In the genomic region with DNA sequence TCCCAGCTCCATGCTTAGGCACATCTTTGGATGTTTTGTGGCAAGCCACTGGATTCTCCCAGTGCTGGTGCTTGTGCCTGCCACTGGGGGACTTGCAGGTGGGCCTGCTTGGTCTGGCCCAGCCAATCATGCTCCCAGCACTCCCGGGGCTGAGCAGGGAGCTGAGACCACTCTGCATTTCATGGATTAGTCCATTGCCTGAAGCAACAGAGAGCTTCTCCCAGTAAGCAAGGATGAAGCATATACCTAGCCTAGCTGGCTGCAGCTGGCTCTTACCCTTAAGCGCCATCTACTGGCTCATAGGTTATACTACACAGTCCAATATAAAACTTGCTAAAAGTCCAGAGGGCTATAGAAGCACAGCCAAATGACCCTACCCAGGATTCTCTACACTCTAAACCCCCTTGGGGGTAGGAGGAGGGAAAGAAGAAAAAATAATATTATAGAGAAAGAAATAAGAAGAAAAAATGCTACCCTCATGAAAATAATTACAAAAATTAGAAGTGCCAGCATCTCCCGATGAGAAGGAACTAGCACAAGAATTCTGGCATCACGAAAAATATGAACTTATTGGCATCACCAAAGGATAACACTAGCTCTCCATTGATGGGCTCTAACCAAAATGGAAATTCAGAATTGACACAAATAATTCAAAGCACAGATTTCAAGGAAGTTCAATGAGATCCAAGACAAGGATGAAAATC, we compare ENCODE assay signal across 8 cellular contexts.
DNase-seq lines count a peak whose midpoint lies in the region; TF ChIP-seq lines count a peak whose summit lies in the region.

No MANE protein-coding gene starts in this region.

- no peaks in the 10 kb centered on the region for H3K27me3 ChIP-seq in H9 (ENCODE audit: insufficient read depth, low read length)
- no peaks in the 10 kb centered on the region for H3K27me3 ChIP-seq in SJCRH30
- no peaks in the 10 kb centered on the region for H3K27me3 ChIP-seq in effector memory CD4-positive, alpha-beta T cell (replicated peaks; ENCODE audit: control insufficient read depth, insufficient read depth, low read length, poor library complexity, severe bottlenecking)

- H2BK15ac ChIP-seq in H9 (ENCODE audit: low read depth, low read length) = no peak overlapping the region

- H3K23me2 ChIP-seq in H9 (ENCODE audit: insufficient read length, low read depth, low read length, poor library complexity, severe bottlenecking) = no peaks in the 10 kb centered on the region

- H2BK5ac ChIP-seq in H9 (ENCODE audit: insufficient read length, low read length) = no peak overlapping the region

- H3K9me3 ChIP-seq in H9 (ENCODE audit: control insufficient read depth, low read depth, low read length) (no peaks in the 10 kb centered on the region), SJCRH30 (replicated peaks) (no peaks in the 10 kb centered on the region)
- peaks cover 8% of the 10 kb centered on the region for H3K9me3 ChIP-seq in effector memory CD4-positive, alpha-beta T cell (ENCODE audit: control insufficient read depth, low read length)

- H3K36me3 ChIP-seq in SJCRH30 = no peaks in the 10 kb centered on the region
- H3K36me3 ChIP-seq in effector memory CD4-positive, alpha-beta T cell (ENCODE audit: control insufficient read depth, insufficient read depth, low read length) = no peaks in the 10 kb centered on the region

- DNase-seq in SIG-M5 treated with dmso at 0.1 percent for 504 hours (lab: John Stamatoyannopoulos, UW; ENCODE audit: unreplicated experiment) (peak; percentile 31), SIG-M5 (lab: John Stamatoyannopoulos, UW) (no peak), H9 (peak; percentile 68), LNCaP clone FGC (ENCODE audit: low read depth) (peak; percentile 11), SJCRH30 (peak; percentile 16 to 61), foreskin fibroblast (peak; percentile 20 to 63), smooth muscle cell of the brain vasculature (ENCODE audit: low read depth, low spot score) (peak; percentile 20)
- DNase-seq in effector memory CD4-positive, alpha-beta T cell = no peak

- H3K9ac ChIP-seq in H9 (ENCODE audit: extremely low read depth, insufficient read length, low read length) = no peak overlapping the region

- H3K18ac ChIP-seq in H9 (ENCODE audit: insufficient read length, low read depth, low read length) = no peak overlapping the region

- H3T11ph ChIP-seq in H9 (ENCODE audit: low read length) = no peak overlapping the region

- H3K4ac ChIP-seq in H9 (ENCODE audit: low read depth, low read length) = no peak overlapping the region

- no peak overlapping the region for H2AFZ ChIP-seq in H9 (ENCODE audit: low read length)

- TF ChIP-seq CTCF in H9 (conservative IDR thresholded peaks at IDR 0.05) = peak; percentile 85
- peak; percentile 88 for TF ChIP-seq CTCF in LNCaP clone FGC (IDR thresholded peaks at IDR 0.05; ENCODE audit: control insufficient read depth, extremely low read depth, insufficient read depth)
- peak; percentile 70 for TF ChIP-seq CTCF in foreskin fibroblast (IDR thresholded peaks at IDR 0.05; ENCODE audit: low read depth, low read length)

- H2AK5ac ChIP-seq in H9 (ENCODE audit: insufficient read length, low read length) = no peak overlapping the region

- H3K27me3 Mint-ChIP-seq in H9 (ENCODE audit: low read depth) = no peaks in the 10 kb centered on the region

- H3K56ac ChIP-seq in H9 (ENCODE audit: insufficient read length, low read depth, low read length) = no peak overlapping the region

- no peaks in the 10 kb centered on the region for H3K79me2 ChIP-seq in H9 (ENCODE audit: insufficient read depth, low read length)

- no peak overlapping the region for H3K14ac ChIP-seq in H9 (ENCODE audit: insufficient read depth, low read length)

- no peak overlapping the region for H2BK20ac ChIP-seq in H9 (ENCODE audit: low read depth, low read length, poor library complexity, severe bottlenecking)

- no peak overlapping the region; a peak in 1 of 7 replicates for H3K27ac Mint-ChIP-seq in H9

- H3K4me3 ChIP-seq in LNCaP clone FGC (ENCODE audit: low read depth, low read length) = no peak overlapping the region
- H3K4me3 ChIP-seq in SJCRH30 = no peak overlapping the region
- no peak overlapping the region for H3K4me3 ChIP-seq in foreskin fibroblast (ENCODE audit: low read depth in 1 of 2, low read length in 2 of 2)
- no peak overlapping the region for H3K4me3 ChIP-seq in effector memory CD4-positive, alpha-beta T cell (ENCODE audit: insufficient read depth, low read depth, low read length, poor library complexity, severe bottlenecking)

- no peaks in the 10 kb centered on the region for H3K79me1 ChIP-seq in H9 (ENCODE audit: insufficient read depth, low read depth, low read length, poor library complexity, severe bottlenecking)

- H4K20me1 ChIP-seq in H9 (ENCODE audit: control insufficient read depth, insufficient read depth, insufficient read length) = no peaks in the 10 kb centered on the region

- H4K8ac ChIP-seq in H9 (replicated peaks; ENCODE audit: insufficient read length, low read depth, low read length) = no peak overlapping the region

- no peak overlapping the region for H3K4me2 ChIP-seq in H9 (ENCODE audit: insufficient read depth, insufficient read length, low read length)

- no peak overlapping the region for H4K91ac ChIP-seq in H9 (ENCODE audit: insufficient read length, low read depth, low read length)

- peaks cover 0 to 2% of the 10 kb centered on the region in 2 experiments; a peak in 1 of 4 replicates for H3K4me1 Mint-ChIP-seq in H9

- H3K27ac ChIP-seq in H9 (ENCODE audit: insufficient read length, low read depth, low read length) = no peak overlapping the region
- no peak overlapping the region for H3K27ac ChIP-seq in SJCRH30
- no peak overlapping the region for H3K27ac ChIP-seq in effector memory CD4-positive, alpha-beta T cell (ENCODE audit: insufficient read depth, low read length, poor library complexity, severe bottlenecking)

- H3K23ac ChIP-seq in H9 (ENCODE audit: insufficient read length, low read depth, low read length) = no peak overlapping the region

- peaks cover 6 to 13% of the 10 kb centered on the region in 2 experiments for H3K9me3 Mint-ChIP-seq in H9

- H3K4me1 ChIP-seq in H9 (ENCODE audit: insufficient read depth, low read length) (no peaks in the 10 kb centered on the region), SJCRH30 (no peaks in the 10 kb centered on the region)
- H3K4me1 ChIP-seq in effector memory CD4-positive, alpha-beta T cell (ENCODE audit: control insufficient read depth, insufficient read depth, low read length, poor library complexity, severe bottlenecking) = no peaks in the 10 kb centered on the region

- no peak overlapping the region for H3K4me3 Mint-ChIP-seq in H9

- 0 out of 7 replicates have a peak, but pooled peaks cover 0 to 2% (median 0%) of the 10 kb centered on the region in 3 experiments for H3K36me3 Mint-ChIP-seq in H9 (ENCODE audit: insufficient read depth in 1 of 3, low read depth in 3 of 3)

- no peak overlapping the region for H2BK12ac ChIP-seq in H9 (ENCODE audit: insufficient read length, low read depth, low read length)

- no CpG with 5 or more reads among the region's 4 CpGs for WGBS in H9 (ENCODE audit: extremely low coverage, insufficient read length, low lambda C conversion rate)

- H2BK120ac ChIP-seq in H9 (ENCODE audit: low read depth, low read length, poor library complexity, severe bottlenecking) = no peak overlapping the region

- no peak overlapping the region for H4K5ac ChIP-seq in H9 (ENCODE audit: insufficient read length, low read depth, low read length)

Comparison
In these comparisons a context has a peak if more than half of its experiments do, and no peak if none do; other contexts are left out.
1. DNase-seq: peak in SIG-M5 treated with dmso at 0.1 percent for 504 hours (single experiment), H9 (single experiment), LNCaP clone FGC (single experiment), SJCRH30 (2 of 2), foreskin fibroblast (2 of 2) and smooth muscle cell of the brain vasculature (single experiment); none in SIG-M5 (single experiment) and effector memory CD4-positive, alpha-beta T cell (0 of 3).
2. Peak in every context shown above with its lines, with median percentiles within 50 percentile points of each other: CTCF ChIP-seq.